Comparison of ENCODE assay signal across 22 cellular contexts in genomic region chr1:63946866-63947491, GRCh38.
A peak's percentile ranks its signal among the peaks of the same experiment; 100 is the strongest.
DNase-seq lines count a peak whose midpoint lies in the region; FAIRE-seq and TF ChIP-seq lines count a peak whose summit lies in the region.
"Had no signal": no experiment of that assay in that cellular context is flagged by ENCODE, and none has a peak within 500 bp of the region (broad histone marks: within the 10 kb centered on the region; RNA-seq: fewer than 3 reads in every experiment).

No MANE protein-coding gene starts in this region.

- CTCF ChIA-PET in SK-N-SH (lab: Yijun Ruan, JAX): interaction anchor here (0.9 kb wide), 1 partner anchor 81 kb away, joined by 3 read pairs; no protein-coding TSS in a partner anchor

- TF ChIP-seq RAD21 in SK-N-SH (IDR thresholded peaks at IDR 0.05; ENCODE audit: low read length): no peak

- H3K27ac Mint-ChIP-seq in activated T-helper 1 cell treated with anti-CD3 and anti-CD28 coated beads, Interleukin-12 subunit alpha, Interleukin-12 subunit beta, Interleukin-2, Interleukin-4 antibody, amounts not matched to agents 30 ng/mL and 10 ng/mL and 1 ng/mL, durations not matched to agents 14 hours and 24 hours and 36 hours: no peak overlapping the region
- H3K27ac Mint-ChIP-seq: T-cell had no signal

- H3K36me3 Mint-ChIP-seq in activated T-helper 1 cell treated with anti-CD3 and anti-CD28 coated beads, Interleukin-12 subunit alpha, Interleukin-12 subunit beta, Interleukin-2, Interleukin-4 antibody, amounts not matched to agents 30 ng/mL and 10 ng/mL and 1 ng/mL, durations not matched to agents 14 hours and 24 hours and 36 hours (ENCODE audit: low read depth): no peaks in the 10 kb centered on the region
- H3K36me3 Mint-ChIP-seq: T-cell had no signal

- TF ChIP-seq EP300 in SK-N-SH (IDR thresholded peaks at IDR 0.05; ENCODE audit: borderline replicate concordance in 1 of 2, low read depth in 1 of 2, low read length in 1 of 2): no peak

- WGBS in SK-N-SH (ENCODE audit: low lambda C conversion rate): 79% methylated on average over 10 of the region's 11 CpGs

- FAIRE-seq in D721Med (lab: Jason Lieb, UNC): no peak

- DNase-seq in SK-N-SH (no peak), epithelial cell of prostate (ENCODE audit: low read depth, low spot score) (no peak), islet precursor cell (peak; percentile 89), tibial artery (peak; percentile 75 to 94), NCI-H128 (lab: John Stamatoyannopoulos, UW; ENCODE audit: unreplicated experiment) (no peak), HK-2 (ENCODE audit: unreplicated experiment) (no peak), D721Med (ENCODE audit: insufficient read length, low spot score) (no peak)
- DNase-seq in activated T-helper 1 cell treated with anti-CD3 and anti-CD28 coated beads, Interleukin-12 subunit alpha, Interleukin-12 subunit beta, Interleukin-2, Interleukin-4 antibody, amounts not matched to agents 30 ng/mL and 10 ng/mL and 1 ng/mL, durations not matched to agents 14 hours and 24 hours and 36 hours (ENCODE audit: low spot score): no peak
- DNase-seq: activated effector memory CD4-positive, alpha-beta T cell treated with Interleukin-2 at 50 U/mL for 16 hours; anterior cingulate cortex; C1 segment of cervical spinal cord; effector memory CD4-positive, alpha-beta T cell; EL; KG1; NCI-H1417 treated with DMSO at 0.1 percent for 48 hours; NCI-H510A treated with DMSO at 0.1 percent for 48 hours; Peyer's patch; posterior cingulate gyrus; stimulated activated CD4-positive, alpha-beta T cell treated with anti-CD3 and anti-CD28 coated beads, Interleukin-15, amount 100 ng/mL, for 24 hours; T-cell had no signal

- no peaks in the 10 kb centered on the region for H4K20me1 ChIP-seq in SK-N-SH (ENCODE audit: insufficient read depth)

- H3K9ac ChIP-seq in SK-N-SH: no peak overlapping the region

- H3K79me2 ChIP-seq in SK-N-SH (ENCODE audit: insufficient read depth): no peaks in the 10 kb centered on the region; the same call in 1 of the 2 replicates

- H3K9me3 ChIP-seq in SK-N-SH: no peaks in the 10 kb centered on the region
- no peaks in the 10 kb centered on the region for H3K9me3 ChIP-seq in tibial artery
- H3K9me3 ChIP-seq: HAP-1, Peyer's patch had no signal

- no peaks in the 10 kb centered on the region for H3K9me3 Mint-ChIP-seq in activated T-helper 1 cell treated with anti-CD3 and anti-CD28 coated beads, Interleukin-12 subunit alpha, Interleukin-12 subunit beta, Interleukin-2, Interleukin-4 antibody, amounts not matched to agents 30 ng/mL and 10 ng/mL and 1 ng/mL, durations not matched to agents 14 hours and 24 hours and 36 hours
- H3K9me3 Mint-ChIP-seq: T-cell had no signal

- intact Hi-C loops in tibial artery (cut with DNase I; ENCODE audit: low total_unique reads): no loop called here
- intact Hi-C loops in activated T-helper 1 cell treated with anti-CD3 and anti-CD28 coated beads, Interleukin-12 subunit alpha, Interleukin-12 subunit beta, Interleukin-2, Interleukin-4 antibody, amounts not matched to agents 30 ng/mL and 10 ng/mL and 1 ng/mL, durations not matched to agents 14 hours and 24 hours and 36 hours (cut with micrococcal nuclease): no loop called here

- no peak overlapping the region; the same call in 1 of the 2 replicates for H3K4me2 ChIP-seq in SK-N-SH

- no peaks in the 10 kb centered on the region for H3F3A ChIP-seq in SK-N-SH (replicated peaks; ENCODE audit: insufficient read depth)

- H3K27me3 ChIP-seq in SK-N-SH (ENCODE audit: insufficient read depth) (no peaks in the 10 kb centered on the region), tibial artery (no peaks in the 10 kb centered on the region)
- H3K27me3 ChIP-seq: Peyer's patch had no signal

- H3K4me1 ChIP-seq in SK-N-SH (ENCODE audit: control insufficient read depth in 1 of 2, insufficient read depth in 2 of 2, low read depth in 1 of 2, low read length in 1 of 2) (peaks cover 6 to 19% of the 10 kb centered on the region in 2 experiments; a peak in 2 of 4 replicates), tibial artery (peaks cover 0 to 89% (median 52%) of the 10 kb centered on the region in 4 donors)
- H3K4me1 ChIP-seq: HAP-1, Peyer's patch had no signal

- no peak overlapping the region for H3K4me3 Mint-ChIP-seq in activated T-helper 1 cell treated with anti-CD3 and anti-CD28 coated beads, Interleukin-12 subunit alpha, Interleukin-12 subunit beta, Interleukin-2, Interleukin-4 antibody, amounts not matched to agents 30 ng/mL and 10 ng/mL and 1 ng/mL, durations not matched to agents 14 hours and 24 hours and 36 hours
- H3K4me3 Mint-ChIP-seq: T-cell had no signal

- no peaks in the 10 kb centered on the region for H3K4me1 Mint-ChIP-seq in activated T-helper 1 cell treated with anti-CD3 and anti-CD28 coated beads, Interleukin-12 subunit alpha, Interleukin-12 subunit beta, Interleukin-2, Interleukin-4 antibody, amounts not matched to agents 30 ng/mL and 10 ng/mL and 1 ng/mL, durations not matched to agents 14 hours and 24 hours and 36 hours (ENCODE audit: low read depth)
- H3K4me1 Mint-ChIP-seq: T-cell had no signal

- no peak for TF ChIP-seq CTCF in SK-N-SH (IDR thresholded peaks at IDR 0.05)
- no peak for TF ChIP-seq CTCF in tibial artery (IDR thresholded peaks at IDR 0.05)
- TF ChIP-seq CTCF in D721Med (IDR thresholded peaks at IDR 0.05; ENCODE audit: insufficient read depth, missing control alignments): no peak

- no peaks in the 10 kb centered on the region for H3K36me3 ChIP-seq in SK-N-SH (replicated peaks in 1 of 2; ENCODE audit: control insufficient read depth in 1 of 2, insufficient read depth in 2 of 2, low read length in 1 of 2)
- H3K36me3 ChIP-seq in tibial artery: no peaks in the 10 kb centered on the region
- H3K36me3 ChIP-seq: HAP-1, Peyer's patch had no signal

- no peaks in the 10 kb centered on the region for H3K27me3 Mint-ChIP-seq in activated T-helper 1 cell treated with anti-CD3 and anti-CD28 coated beads, Interleukin-12 subunit alpha, Interleukin-12 subunit beta, Interleukin-2, Interleukin-4 antibody, amounts not matched to agents 30 ng/mL and 10 ng/mL and 1 ng/mL, durations not matched to agents 14 hours and 24 hours and 36 hours (ENCODE audit: insufficient read depth)

- H3K9me2 ChIP-seq in SK-N-SH: no peaks in the 10 kb centered on the region

- no peak overlapping the region for H3K4me3 ChIP-seq in SK-N-SH (ENCODE audit: low read depth in 2 of 2, low read length in 1 of 2)
- no peak overlapping the region for H3K4me3 ChIP-seq in tibial artery
- H3K4me3 ChIP-seq: HAP-1, Peyer's patch had no signal

- H2AFZ ChIP-seq in SK-N-SH (ENCODE audit: low read depth): no peak overlapping the region

- H3K27ac ChIP-seq in SK-N-SH (ENCODE audit: low read depth in 2 of 2, low read length in 1 of 2) (peak overlapping the region; percentile 11 to 42; a peak in 2 of 4 replicates), epithelial cell of prostate (peak overlapping the region; percentile 35), tibial artery (peak overlapping the region; percentile 76 to 83)
- H3K27ac ChIP-seq: HL-60, Peyer's patch had no signal

- POLR2A ChIA-PET in SK-N-SH (lab: Yijun Ruan, JAX): no interaction called here

TF ChIP-seq in SK-N-SH, 30 proteins besides CTCF, POLR2A, EP300 and RAD21:
- TF ChIP-seq ZBTB33 (IDR thresholded peaks at IDR 0.05; ENCODE audit: borderline replicate concordance, low read depth) (no peak), TCF12 (IDR thresholded peaks at IDR 0.05) (peak; percentile 18; the same call in 1 of the 2 replicates)

Comparison
In these comparisons a context has a peak if more than half of its experiments do, and no peak if none do; other contexts are left out.
1. DNase-seq: peak in islet precursor cell (single experiment) and tibial artery (2 of 2); none in SK-N-SH (single experiment), epithelial cell of prostate (single experiment), activated T-helper 1 cell treated with anti-CD3 and anti-CD28 coated beads, Interleukin-12 subunit alpha, Interleukin-12 subunit beta, Interleukin-2, Interleukin-4 antibody, amounts not matched to agents 30 ng/mL and 10 ng/mL and 1 ng/mL, durations not matched to agents 14 hours and 24 hours and 36 hours (single experiment), NCI-H128 (single experiment), HK-2 (single experiment) and D721Med (single experiment).
2. H3K27ac ChIP-seq: peak in every context shown above with its lines; median percentile 80 in tibial artery; 35 in epithelial cell of prostate; 26 in SK-N-SH.